18 cellular contexts compared by ENCODE assay signal in genomic region chr6:82554706-82555105, GRCh38.
DNase-seq lines count a peak whose midpoint lies in the region; ATAC-seq, FAIRE-seq and TF ChIP-seq lines count a peak whose summit lies in the region.
"Had no signal": no experiment of that assay in that cellular context is flagged by ENCODE, and none has a peak within 500 bp of the region (broad histone marks: within the 10 kb centered on the region; RNA-seq: fewer than 3 reads in every experiment).

No MANE protein-coding gene starts in this region.

- DNase-seq in GM04504 (ENCODE audit: low read depth) (peak; percentile 7), astrocyte (ENCODE audit: low read depth) (peak; percentile 21), fibroblast of the aortic adventitia (ENCODE audit: low read depth) (peak; percentile 65), CD14-positive monocyte (ENCODE audit: low spot score) (no peak), aorta (no peak), DMS79 (lab: John Stamatoyannopoulos, UW) (no peak)
- DNase-seq: NCI-H187, NCI-H226, NCI-H524 treated with DMSO at 0.1 percent for 48 hours, Right ventricle myocardium superior, T-helper 1 cell had no signal

- no peak overlapping the region for H3K4me2 ChIP-seq in astrocyte (ENCODE audit: low read length)
- H3K4me2 ChIP-seq: BLaER1 had no signal

- H3K36me3 ChIP-seq in astrocyte (ENCODE audit: insufficient read depth, low read length) (no peaks in the 10 kb centered on the region), aorta (ENCODE audit: control insufficient read depth in 1 of 2, insufficient read depth in 2 of 2, low read length in 1 of 2) (no peaks in the 10 kb centered on the region)
- H3K36me3 ChIP-seq: BLaER1 had no signal

- H3K27ac Mint-ChIP-seq in astrocyte (ENCODE audit: unreplicated experiment) (no peak overlapping the region), CD14-positive monocyte (no peak overlapping the region)
- H3K27ac Mint-ChIP-seq: IgD-negative memory B cell had no signal

- H3K27ac ChIP-seq in astrocyte (ENCODE audit: low read depth, low read length), result no peak overlapping the region
- H3K27ac ChIP-seq in aorta (ENCODE audit: low read depth in 1 of 2, low read length in 2 of 2), result no peak overlapping the region
- H3K27ac ChIP-seq: BLaER1, HL-60, SK-N-MC had no signal

- no peak overlapping the region for H3K9ac ChIP-seq in astrocyte (ENCODE audit: low read length)
- H3K9ac ChIP-seq: BLaER1 had no signal

- no peaks in the 10 kb centered on the region for H4K20me1 ChIP-seq in astrocyte (ENCODE audit: insufficient read depth, low read length)
- H4K20me1 ChIP-seq: BLaER1 had no signal

- H3K27me3 ChIP-seq in astrocyte (ENCODE audit: insufficient read depth, low read length) (no peaks in the 10 kb centered on the region), aorta (ENCODE audit: control insufficient read depth in 1 of 2, insufficient read depth in 2 of 2, low read length in 1 of 2) (no peaks in the 10 kb centered on the region)
- H3K27me3 ChIP-seq: BLaER1 had no signal

- peaks cover 4% of the 10 kb centered on the region for H3K4me1 Mint-ChIP-seq in astrocyte (ENCODE audit: low read depth, unreplicated experiment)
- no peaks in the 10 kb centered on the region for H3K4me1 Mint-ChIP-seq in CD14-positive monocyte
- H3K4me1 Mint-ChIP-seq: IgD-negative memory B cell had no signal

- no peak overlapping the region for H2AFZ ChIP-seq in astrocyte (ENCODE audit: low read depth, low read length)

- H3K4me3 Mint-ChIP-seq in astrocyte (ENCODE audit: unreplicated experiment) (no peak overlapping the region), CD14-positive monocyte (no peak overlapping the region)
- H3K4me3 Mint-ChIP-seq: IgD-negative memory B cell had no signal

- TF ChIP-seq CTCF in astrocyte (IDR thresholded peaks at IDR 0.05; ENCODE audit: insufficient read depth, low read depth, low read length) (no peak), fibroblast of the aortic adventitia (IDR thresholded peaks at IDR 0.05; ENCODE audit: insufficient read depth, low read length) (no peak), CD14-positive monocyte (IDR thresholded peaks at IDR 0.05) (no peak)

- H3K9me3 ChIP-seq in astrocyte (ENCODE audit: insufficient read depth, low read depth, low read length), result no peaks in the 10 kb centered on the region
- no peaks in the 10 kb centered on the region for H3K9me3 ChIP-seq in aorta (ENCODE audit: control insufficient read depth, low read length)
- H3K9me3 ChIP-seq: BLaER1 had no signal

- H3K27me3 Mint-ChIP-seq in astrocyte (ENCODE audit: low read depth, unreplicated experiment), result peaks cover 6% of the 10 kb centered on the region
- H3K27me3 Mint-ChIP-seq in CD14-positive monocyte (ENCODE audit: low read depth in 3 of 3), result peaks cover 0 to 2% (median 0%) of the 10 kb centered on the region in 3 donors
- H3K27me3 Mint-ChIP-seq: IgD-negative memory B cell had no signal

- H3K4me3 ChIP-seq in astrocyte (ENCODE audit: insufficient read depth, low read depth, low read length) (no peak overlapping the region), fibroblast of the aortic adventitia (ENCODE audit: low read depth, low read length) (no peak overlapping the region), aorta (ENCODE audit: low read length in 2 of 2) (no peak overlapping the region)
- H3K4me3 ChIP-seq: BLaER1, SK-N-MC had no signal

- peaks cover 6% of the 10 kb centered on the region for H3K4me1 ChIP-seq in astrocyte (ENCODE audit: insufficient read depth, low read length)
- no peaks in the 10 kb centered on the region for H3K4me1 ChIP-seq in aorta (ENCODE audit: control insufficient read depth in 1 of 2, insufficient read depth in 2 of 2, low read length in 2 of 2)
- H3K4me1 ChIP-seq: BLaER1 had no signal

- WGBS in aorta, 2 donors, result 73 to 75% methylated on average over 1 of the region's 1 CpG

- no peak for FAIRE-seq in astrocyte (lab: Jason Lieb, UNC)
- FAIRE-seq: H1, HTR-8/SVneo had no signal

- H3K36me3 Mint-ChIP-seq in astrocyte (ENCODE audit: low read depth, unreplicated experiment) (no peaks in the 10 kb centered on the region), CD14-positive monocyte (no peaks in the 10 kb centered on the region)
- H3K36me3 Mint-ChIP-seq: IgD-negative memory B cell had no signal

- intact Hi-C loops in CD14-positive monocyte (cut with micrococcal nuclease) (no loop called here), aorta (cut with DNase I) (no loop called here)

- ATAC-seq in aorta (ENCODE audit: low FRiP score) (no peak), HG02938 (IDR thresholded peaks at IDR 0.05; ENCODE audit: unreplicated experiment) (no peak)

- no peaks in the 10 kb centered on the region for H3K9me3 Mint-ChIP-seq in astrocyte (ENCODE audit: unreplicated experiment)
- peaks cover 2 to 18% (median 10%) of the 10 kb centered on the region in 7 donors for H3K9me3 Mint-ChIP-seq in CD14-positive monocyte

- H3K79me2 ChIP-seq in astrocyte (ENCODE audit: insufficient read depth, low read length), result no peaks in the 10 kb centered on the region

Comparison
In these comparisons a context has a peak if more than half of its experiments do, and no peak if none do; other contexts are left out.
1. DNase-seq: peak in GM04504 (single experiment), astrocyte (single experiment) and fibroblast of the aortic adventitia (single experiment); none in CD14-positive monocyte (single experiment), aorta (0 of 2) and DMS79 (single experiment).